8 cellular contexts compared by ENCODE assay signal in the genomic region with DNA sequence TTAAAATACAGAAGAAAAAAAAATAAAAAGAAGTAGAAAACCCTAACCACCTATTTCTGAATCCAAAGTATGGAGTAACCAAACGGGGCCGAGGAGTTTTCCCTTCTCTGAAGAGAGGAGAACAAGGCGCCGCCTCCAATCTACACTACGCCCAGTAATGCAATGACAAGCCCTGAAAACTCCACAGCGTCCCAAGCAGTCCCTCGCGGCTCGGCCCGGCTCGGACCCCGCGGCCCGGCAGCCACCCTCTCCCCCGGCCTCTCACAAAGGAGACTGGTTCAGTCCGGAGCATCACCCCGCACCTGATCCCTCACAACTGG. TPM values are rescaled to one million over a fixed set of nuclear protein-coding genes. Genes with fewer than 3 reads are reported as not detected.
DNase-seq lines count a peak whose midpoint lies in the region; ATAC-seq, FAIRE-seq and TF ChIP-seq lines count a peak whose summit lies in the region.

No MANE protein-coding gene starts in this region.

- DNase-seq in cardiac muscle cell (ENCODE audit: low read depth in 1 of 2, low spot score in 1 of 2) (peak in 1 of 2 donors; percentile 34), Right ventricle myocardium superior (no peak), caudate nucleus (lab: John Stamatoyannopoulos, UW) (peak in 2 of 61 donors; percentile 38 to 50), mesenchymal stem cell (no peak), uterus (no peak), H54 (ENCODE audit: insufficient read length, low spot score) (no peak)

- H3K36me3 ChIP-seq in cardiac muscle cell (peaks cover 3% of the 10 kb centered on the region), HUES6 (ENCODE audit: control insufficient read depth, insufficient read depth, low read length) (peaks cover 10% of the 10 kb centered on the region), mesenchymal stem cell (ENCODE audit: control insufficient read depth in 1 of 2, insufficient read depth in 2 of 2, low read depth in 1 of 2, low read length in 2 of 2) (peaks cover 4 to 28% of the 10 kb centered on the region in 2 experiments), uterus (no peaks in the 10 kb centered on the region)

- peak overlapping the region in 1 of 2 experiments; percentile 97 for H3K4ac ChIP-seq in mesenchymal stem cell (ENCODE audit: low read depth in 1 of 2, low read length in 2 of 2)

- ATAC-seq in Right ventricle myocardium superior (ENCODE audit: poor library complexity), result no peak
- ATAC-seq in GM18909 (IDR thresholded peaks at IDR 0.05; ENCODE audit: poor library complexity, unreplicated experiment), result no peak

- H2BK5ac ChIP-seq in mesenchymal stem cell (ENCODE audit: low read depth, low read length, poor library complexity, severe bottlenecking), result no peak overlapping the region

- H3K4me3 ChIP-seq in cardiac muscle cell, result peak overlapping the region; percentile 83
- peak overlapping the region; percentile 90 for H3K4me3 ChIP-seq in HUES6 (ENCODE audit: low read depth, low read length)
- peak overlapping the region; percentile 87 to 96 for H3K4me3 ChIP-seq in mesenchymal stem cell (ENCODE audit: insufficient read depth in 1 of 2, low read depth in 1 of 2, low read length in 2 of 2)
- H3K4me3 ChIP-seq in uterus, result peak overlapping the region; percentile 86 to 89

- no peak overlapping the region for H4K8ac ChIP-seq in mesenchymal stem cell (ENCODE audit: low read length)

- intact Hi-C loops in Right ventricle myocardium superior (cut with DNase I) (no loop called here), uterus (cut with DNase I; ENCODE audit: low total_unique reads) (no loop called here)

- no peak for FAIRE-seq in H54 (lab: Jason Lieb, UNC)

- H3K18ac ChIP-seq in mesenchymal stem cell (ENCODE audit: low read depth in 1 of 2, low read length in 2 of 2), result peak overlapping the region; percentile 66 to 73

- H3K23ac ChIP-seq in mesenchymal stem cell (ENCODE audit: low read length in 2 of 2), result no peak overlapping the region

- H3K4me2 ChIP-seq in mesenchymal stem cell (ENCODE audit: low read length, poor library complexity, severe bottlenecking), result peak overlapping the region; percentile 95

- peak overlapping the region in 1 of 2 experiments; percentile 42 for H2BK12ac ChIP-seq in mesenchymal stem cell (ENCODE audit: low read length in 2 of 2)

- peak overlapping the region; percentile 87 for H3K27ac ChIP-seq in cardiac muscle cell
- H3K27ac ChIP-seq in HUES6 (ENCODE audit: low read depth, low read length), result peak overlapping the region; percentile 81
- H3K27ac ChIP-seq in caudate nucleus (ENCODE audit: low read depth, low read length), result peak overlapping the region; percentile 72
- H3K27ac ChIP-seq in mesenchymal stem cell (ENCODE audit: low read length, poor library complexity, severe bottlenecking), result peak overlapping the region; percentile 83
- H3K27ac ChIP-seq in uterus, result peak overlapping the region; percentile 87 to 98

- TF ChIP-seq CTCF in cardiac muscle cell (IDR thresholded peaks at IDR 0.05; ENCODE audit: low read depth, low read length) (no peak), uterus (IDR thresholded peaks at IDR 0.05) (no peak)

- no peaks in the 10 kb centered on the region for H3K9me3 ChIP-seq in cardiac muscle cell (ENCODE audit: low read depth)
- no peaks in the 10 kb centered on the region for H3K9me3 ChIP-seq in HUES6 (ENCODE audit: control insufficient read depth, insufficient read depth, low read depth, low read length)
- H3K9me3 ChIP-seq in mesenchymal stem cell (ENCODE audit: control insufficient read depth, low read length), result no peaks in the 10 kb centered on the region
- H3K9me3 ChIP-seq in uterus, result no peaks in the 10 kb centered on the region

- no peak overlapping the region for H2BK15ac ChIP-seq in mesenchymal stem cell (ENCODE audit: low read depth, poor library complexity, severe bottlenecking)

- H2AK5ac ChIP-seq in mesenchymal stem cell (ENCODE audit: low read length, severe bottlenecking), result no peak overlapping the region

- H3K9ac ChIP-seq in HUES6 (ENCODE audit: low read length) (peak overlapping the region; percentile 95), mesenchymal stem cell (ENCODE audit: low read length) (peak overlapping the region; percentile 100)

- no peak overlapping the region for H4K91ac ChIP-seq in mesenchymal stem cell (ENCODE audit: low read length)

- peak overlapping the region; percentile 52 for H2BK120ac ChIP-seq in mesenchymal stem cell (ENCODE audit: low read depth, low read length)

- H3K79me1 ChIP-seq in mesenchymal stem cell (replicated peaks; ENCODE audit: low read length, poor library complexity, severe bottlenecking), result no peaks in the 10 kb centered on the region

- 0% methylated on average over 4 of the region's 17 CpGs for WGBS in mesenchymal stem cell

- no peak overlapping the region for H3K14ac ChIP-seq in mesenchymal stem cell (ENCODE audit: low read length in 2 of 2)

- H3K4me1 ChIP-seq in cardiac muscle cell (ENCODE audit: low read depth), result peaks cover 7% of the 10 kb centered on the region
- no peaks in the 10 kb centered on the region for H3K4me1 ChIP-seq in HUES6 (ENCODE audit: control insufficient read depth, insufficient read depth, low read length)
- H3K4me1 ChIP-seq in mesenchymal stem cell (ENCODE audit: control insufficient read depth, insufficient read depth, low read depth, low read length), result peaks cover 5% of the 10 kb centered on the region
- H3K4me1 ChIP-seq in uterus, result peaks cover 0 to 7% of the 10 kb centered on the region in 2 donors

- H3K27me3 ChIP-seq in cardiac muscle cell, result no peaks in the 10 kb centered on the region
- H3K27me3 ChIP-seq in HUES6 (ENCODE audit: control insufficient read depth, insufficient read depth, low read length), result no peaks in the 10 kb centered on the region
- no peaks in the 10 kb centered on the region for H3K27me3 ChIP-seq in mesenchymal stem cell (ENCODE audit: control insufficient read depth in 1 of 2, insufficient read depth in 1 of 2, low read length in 2 of 2)
- H3K27me3 ChIP-seq in uterus, result no peaks in the 10 kb centered on the region

- no peak for TF ChIP-seq POLR2A in uterus (IDR thresholded peaks at IDR 0.05)
- TF ChIP-seq POLR2A in H54 (IDR thresholded peaks at IDR 0.05; ENCODE audit: low read depth, low read length), result no peak

- H2AFZ ChIP-seq in mesenchymal stem cell (ENCODE audit: low read depth, low read length), result peak overlapping the region; percentile 76

RNA-seq across cellular contexts. Expression of a gene that starts 0.4 kb away (rescaled TPM):
- total RNA-seq in cardiac muscle cell (59.2 and 71.4 TPM in 2 replicates), Right ventricle myocardium superior (25.5 TPM), uterus (10 to 100 TPM; 21.8 to 95.1 (median 48.8) TPM)
- polyA plus RNA-seq in cardiac muscle cell, result 25.2 and 36.7 TPM in 2 replicates
- 35.7 TPM for polyA plus RNA-seq in mesenchymal stem cell (2013, experiment 1 of 2)
- polyA plus RNA-seq in mesenchymal stem cell (2013, experiment 2 of 2), result 31.6 TPM

RNA-seq across cellular contexts. Expression of a gene that starts 21.2 kb away (rescaled TPM):
- total RNA-seq in cardiac muscle cell, result 28.5 and 29.7 TPM in 2 replicates
- 17.8 and 28.5 TPM in 2 replicates for polyA plus RNA-seq in cardiac muscle cell
- total RNA-seq in Right ventricle myocardium superior, result 16.9 TPM
- polyA plus RNA-seq in mesenchymal stem cell (2013, experiment 1 of 2), result 21.3 TPM
- polyA plus RNA-seq in mesenchymal stem cell (2013, experiment 2 of 2), result 20.2 TPM
- 10 to 100 TPM in 3 of 4 donors, 1 to 10 TPM in 1; 8.5 to 47.9 (median 22.9) TPM for total RNA-seq in uterus

RNA-seq across cellular contexts. Expression of a gene that starts 21.4 kb away (rescaled TPM):
- total RNA-seq in cardiac muscle cell (34.3 and 37.8 TPM in 2 replicates), Right ventricle myocardium superior (78.1 TPM), uterus (10 to 100 TPM; 19.4 to 78.0 (median 59.0) TPM)
- polyA plus RNA-seq in cardiac muscle cell, result 42.3 and 45.2 TPM in 2 replicates
- 61.3 TPM for polyA plus RNA-seq in mesenchymal stem cell (2013, experiment 1 of 2)
- polyA plus RNA-seq in mesenchymal stem cell (2013, experiment 2 of 2), result 60.5 TPM

RNA-seq across cellular contexts. Expression of a gene that starts 55.6 kb away (rescaled TPM):
- total RNA-seq in cardiac muscle cell (57.9 and 69.2 TPM in 2 replicates), Right ventricle myocardium superior (24.3 TPM), uterus (100 to 1,000 TPM in 1 of 4 donors, 10 to 100 TPM in 3; 47.4 to 101 (median 57.7) TPM)
- 59.7 and 63.9 TPM in 2 replicates for polyA plus RNA-seq in cardiac muscle cell
- polyA plus RNA-seq in mesenchymal stem cell (2013, experiment 1 of 2), result 25.1 TPM
- polyA plus RNA-seq in mesenchymal stem cell (2013, experiment 2 of 2), result 24.8 TPM
